Comparison of ENCODE assay signal across 10 cellular contexts in the genomic region with DNA sequence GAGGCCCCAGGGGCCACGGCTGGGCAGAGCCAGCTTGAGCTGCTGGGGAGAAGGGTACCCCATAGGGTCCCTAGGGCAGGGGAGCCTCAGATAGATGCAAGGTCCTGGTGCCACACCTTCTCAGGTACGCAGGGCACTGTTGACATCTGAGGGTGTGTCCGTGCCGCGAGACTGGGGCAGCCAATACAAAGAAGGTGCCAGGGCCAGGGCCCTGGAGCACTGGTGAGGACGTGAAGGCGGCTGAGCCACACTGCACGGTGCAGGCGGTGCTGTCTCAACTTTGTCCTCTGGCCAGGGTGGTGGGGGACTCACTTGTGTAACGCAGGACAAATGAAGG. TPM values are rescaled to one million over a fixed set of nuclear protein-coding genes. Genes with fewer than 3 reads are reported as not detected.
DNase-seq lines count a peak whose midpoint lies in the region; ATAC-seq and TF ChIP-seq lines count a peak whose summit lies in the region.
"Had no signal": no experiment of that assay in that cellular context is flagged by ENCODE, and none has a peak within 500 bp of the region (broad histone marks: within the 10 kb centered on the region; RNA-seq: fewer than 3 reads in every experiment).

No MANE protein-coding gene starts in this region.

- H3K9me3 ChIP-seq in mesenchymal stem cell (ENCODE audit: control insufficient read depth, low read length), result no peaks in the 10 kb centered on the region
- no peaks in the 10 kb centered on the region for H3K9me3 ChIP-seq in upper lobe of right lung
- H3K9me3 ChIP-seq: HAP-1 had no signal

- H3K23ac ChIP-seq in mesenchymal stem cell (ENCODE audit: low read length in 2 of 2), result no peak overlapping the region

- H3K4ac ChIP-seq in mesenchymal stem cell (ENCODE audit: low read depth in 1 of 2, low read length in 2 of 2), result peak overlapping the region in 1 of 2 experiments; percentile 24

- peak overlapping the region; percentile 87 for H3K9ac ChIP-seq in mesenchymal stem cell (ENCODE audit: low read length)

- H3K27me3 Mint-ChIP-seq in activated T-cell treated with anti-CD3 and anti-CD28 coated beads, Interleukin-2, amount 50 U/mL, for 4 hours (ENCODE audit: low read depth), result peaks cover 18% of the 10 kb centered on the region

- H3K27ac ChIP-seq in caudate nucleus (ENCODE audit: low read depth, low read length), result peak overlapping the region; percentile 93
- H3K27ac ChIP-seq in mesenchymal stem cell (ENCODE audit: low read length, poor library complexity, severe bottlenecking), result no peak overlapping the region
- peak overlapping the region; percentile 17 for H3K27ac ChIP-seq in upper lobe of right lung
- H3K27ac ChIP-seq: cardiac muscle cell had no signal

- H3K4me2 ChIP-seq in mesenchymal stem cell (ENCODE audit: low read length, poor library complexity, severe bottlenecking), result peak overlapping the region; percentile 64

- H2BK12ac ChIP-seq in mesenchymal stem cell (ENCODE audit: low read length in 2 of 2), result peak overlapping the region in 1 of 2 experiments; percentile 17

- H2BK15ac ChIP-seq in mesenchymal stem cell (ENCODE audit: low read depth, poor library complexity, severe bottlenecking), result peak overlapping the region; percentile 64

- 79% methylated on average over 9 of the region's 10 CpGs for WGBS in mesenchymal stem cell

- no peak overlapping the region for H2BK5ac ChIP-seq in mesenchymal stem cell (ENCODE audit: low read depth, low read length, poor library complexity, severe bottlenecking)

- H3K9me3 Mint-ChIP-seq in activated T-cell treated with anti-CD3 and anti-CD28 coated beads, Interleukin-2, amount 50 U/mL, for 4 hours, result no peaks in the 10 kb centered on the region

- no peak overlapping the region for H3K14ac ChIP-seq in mesenchymal stem cell (ENCODE audit: low read length in 2 of 2)

- no peak overlapping the region for H2AK5ac ChIP-seq in mesenchymal stem cell (ENCODE audit: low read length, severe bottlenecking)

- no peak for ATAC-seq in activated T-cell treated with anti-CD3 and anti-CD28 coated beads, Interleukin-2, amount 50 U/mL, for 4 hours
- ATAC-seq in upper lobe of right lung (peak; percentile 3), GM18868 (IDR thresholded peaks at IDR 0.05; ENCODE audit: unreplicated experiment) (no peak)

- H3K36me3 ChIP-seq in mesenchymal stem cell (ENCODE audit: control insufficient read depth in 1 of 2, insufficient read depth in 2 of 2, low read depth in 1 of 2, low read length in 2 of 2), result peaks cover 46 to 54% of the 10 kb centered on the region in 2 experiments
- peaks cover 50% of the 10 kb centered on the region for H3K36me3 ChIP-seq in upper lobe of right lung

- H4K91ac ChIP-seq in mesenchymal stem cell (ENCODE audit: low read length), result no peak overlapping the region

- H3K4me3 ChIP-seq in mesenchymal stem cell (ENCODE audit: insufficient read depth in 1 of 2, low read depth in 1 of 2, low read length in 2 of 2), result peak overlapping the region; percentile 65 to 76
- H3K4me3 ChIP-seq in upper lobe of right lung, result peak overlapping the region; percentile 68

- no peak overlapping the region for H3K18ac ChIP-seq in mesenchymal stem cell (ENCODE audit: low read depth in 1 of 2, low read length in 2 of 2)

- H3K27me3 ChIP-seq in mesenchymal stem cell (ENCODE audit: control insufficient read depth in 1 of 2, insufficient read depth in 1 of 2, low read length in 2 of 2), result peaks cover 0 to 19% of the 10 kb centered on the region in 2 experiments
- no peaks in the 10 kb centered on the region for H3K27me3 ChIP-seq in upper lobe of right lung

- H3K4me1 Mint-ChIP-seq in activated T-cell treated with anti-CD3 and anti-CD28 coated beads, Interleukin-2, amount 50 U/mL, for 4 hours (ENCODE audit: low read depth), result peaks cover 34% of the 10 kb centered on the region

- peaks cover 11% of the 10 kb centered on the region for H3K79me1 ChIP-seq in mesenchymal stem cell (replicated peaks; ENCODE audit: low read length, poor library complexity, severe bottlenecking)

- H2AFZ ChIP-seq in mesenchymal stem cell (ENCODE audit: low read depth, low read length), result no peak overlapping the region

- H3K4me3 Mint-ChIP-seq in activated T-cell treated with anti-CD3 and anti-CD28 coated beads, Interleukin-2, amount 50 U/mL, for 4 hours, result peak overlapping the region; percentile 73

- intact Hi-C loops in upper lobe of right lung (cut with DNase I), result no loop called here

- TF ChIP-seq CTCF in upper lobe of right lung (IDR thresholded peaks at IDR 0.05), result no peak

- DNase-seq in activated T-cell treated with anti-CD3 and anti-CD28 coated beads, Interleukin-2, amount 50 U/mL, for 4 hours, result no peak
- no peak for DNase-seq in activated T-cell treated with anti-CD3 and anti-CD28 coated beads, Interleukin-2, amount 50 U/mL, for 1 hour
- DNase-seq in caudate nucleus (lab: John Stamatoyannopoulos, UW) (no peak), mesenchymal stem cell (no peak), upper lobe of right lung (no peak), 8988T (no peak), NOMO-1 treated with dmso at 0.1 percent for 144 hours (lab: John Stamatoyannopoulos, UW; ENCODE audit: unreplicated experiment) (no peak)

- no peak overlapping the region for H2BK120ac ChIP-seq in mesenchymal stem cell (ENCODE audit: low read depth, low read length)

- H3K4me1 ChIP-seq in mesenchymal stem cell (ENCODE audit: control insufficient read depth, insufficient read depth, low read depth, low read length) (peaks cover 23% of the 10 kb centered on the region), upper lobe of right lung (peaks cover 39% of the 10 kb centered on the region)

- H4K8ac ChIP-seq in mesenchymal stem cell (ENCODE audit: low read length), result peak overlapping the region; percentile 27

- H3K36me3 Mint-ChIP-seq in activated T-cell treated with anti-CD3 and anti-CD28 coated beads, Interleukin-2, amount 50 U/mL, for 4 hours (ENCODE audit: insufficient read depth), result peaks cover 26% of the 10 kb centered on the region

RNA-seq across cellular contexts. Expression of a gene that starts 0.6 kb away (rescaled TPM):
- under 1 TPM; 0.16 to 0.47 (median 0.20) TPM for total RNA-seq in activated T-cell treated with anti-CD3 and anti-CD28 coated beads, Interleukin-2, amount 50 U/mL, for 4 hours
- polyA plus RNA-seq in mesenchymal stem cell (2013, experiment 1 of 2), result 0.44 TPM
- polyA plus RNA-seq in mesenchymal stem cell (2013, experiment 2 of 2), result 0.52 TPM
- 0.55 TPM for total RNA-seq in upper lobe of right lung

RNA-seq across cellular contexts. Expression of a gene that starts 5.9 kb away (rescaled TPM):
- total RNA-seq in activated T-cell treated with anti-CD3 and anti-CD28 coated beads, Interleukin-2, amount 50 U/mL, for 4 hours, result 10 to 100 TPM; 33.3 to 40.9 (median 35.4) TPM
- 171 TPM for polyA plus RNA-seq in mesenchymal stem cell (2013, experiment 1 of 2)
- 170 TPM for polyA plus RNA-seq in mesenchymal stem cell (2013, experiment 2 of 2)
- 100 TPM for total RNA-seq in upper lobe of right lung

RNA-seq across cellular contexts. Expression of a gene that starts 6.1 kb away (rescaled TPM):
- 100 to 1,000 TPM; 192 to 231 (median 200) TPM for total RNA-seq in activated T-cell treated with anti-CD3 and anti-CD28 coated beads, Interleukin-2, amount 50 U/mL, for 4 hours
- 17.0 TPM for polyA plus RNA-seq in mesenchymal stem cell (2013, experiment 1 of 2)
- 17.3 TPM for polyA plus RNA-seq in mesenchymal stem cell (2013, experiment 2 of 2)
- total RNA-seq in upper lobe of right lung, result 28.5 TPM

RNA-seq across cellular contexts. Expression of a gene that starts 33.4 kb away (rescaled TPM):
- 10 to 100 TPM; 45.5 to 52.8 (median 46.2) TPM for total RNA-seq in activated T-cell treated with anti-CD3 and anti-CD28 coated beads, Interleukin-2, amount 50 U/mL, for 4 hours
- 18.3 TPM for polyA plus RNA-seq in mesenchymal stem cell (2013, experiment 1 of 2)
- 18.3 TPM for polyA plus RNA-seq in mesenchymal stem cell (2013, experiment 2 of 2)
- total RNA-seq in upper lobe of right lung, result 31.2 TPM

RNA-seq across cellular contexts. Expression of a gene that starts 55.4 kb away (rescaled TPM):
- 1 to 10 TPM; 5.0 to 9.0 (median 6.7) TPM for total RNA-seq in activated T-cell treated with anti-CD3 and anti-CD28 coated beads, Interleukin-2, amount 50 U/mL, for 4 hours
- polyA plus RNA-seq in mesenchymal stem cell (2013, experiment 1 of 2), result 0.52 TPM
- 0.62 TPM for polyA plus RNA-seq in mesenchymal stem cell (2013, experiment 2 of 2)
- total RNA-seq in upper lobe of right lung, result 0.23 TPM
